Comparison of ENCODE assay signal across 1 cellular context in genomic region chr6:31621320-31621939, GRCh38.
A peak's percentile ranks its signal among the peaks of the same experiment; 100 is the strongest.
TF ChIP-seq lines count a peak whose summit lies in the region.

No MANE protein-coding gene starts in this region.

TF ChIP-seq in GM12878, 131 proteins besides CTCF, POLR2A, EP300 and RAD21:
- TF ChIP-seq KLF5 (IDR thresholded peaks at IDR 0.05; ENCODE audit: partially characterized antibody): no peak
- peak; percentile 11; the same call in 1 of the 2 replicates for TF ChIP-seq ZBTB40 (IDR thresholded peaks at IDR 0.05; ENCODE audit: borderline replicate concordance)
- TF ChIP-seq JUNB (IDR thresholded peaks at IDR 0.05): no peak
TF ChIP-seq in GM12878: peak in this region for 1.
